Comparison of ENCODE assay signal across 21 cellular contexts in genomic region chr6:29907637-29908340, GRCh38. TPM values are rescaled to one million over a fixed set of nuclear protein-coding genes. Genes with fewer than 3 reads are reported as not detected.
A peak's percentile ranks its signal among the peaks of the same experiment; 100 is the strongest.
DNase-seq lines count a peak whose midpoint lies in the region; ATAC-seq and TF ChIP-seq lines count a peak whose summit lies in the region.
"Had no signal": no experiment of that assay in that cellular context is flagged by ENCODE, and none has a peak within 500 bp of the region (broad histone marks: within the 10 kb centered on the region; RNA-seq: fewer than 3 reads in every experiment).

No MANE protein-coding gene starts in this region.

- ATAC-seq in GM19463 (IDR thresholded peaks at IDR 0.05; ENCODE audit: unreplicated experiment) (peak; percentile 63), HG03280 (IDR thresholded peaks at IDR 0.05; ENCODE audit: unreplicated experiment) (no peak), HG03432 (IDR thresholded peaks at IDR 0.05; ENCODE audit: unreplicated experiment) (no peak)
- ATAC-seq: K562 had no signal

- no peak overlapping the region for H2AFZ ChIP-seq in hepatocyte

- H3K27ac Mint-ChIP-seq in nephron = peak overlapping the region; percentile 91 to 95 (median 94)

- H3K4me1 ChIP-seq in hepatocyte (ENCODE audit: insufficient read depth) = peaks cover 11% of the 10 kb centered on the region

- peaks cover 26% of the 10 kb centered on the region for H3K27me3 Mint-ChIP-seq in nephron (ENCODE audit: low read depth)

- TF ChIP-seq CTCF in hepatocyte (IDR thresholded peaks at IDR 0.05; ENCODE audit: poor library complexity) = no peak
- TF ChIP-seq CTCF in nephron (IDR thresholded peaks at IDR 0.05; ENCODE audit: unreplicated experiment in 3 of 3) = no peak

- H3K4me1 Mint-ChIP-seq in nephron = peaks cover 7% of the 10 kb centered on the region

- H3K36me3 ChIP-seq in hepatocyte (replicated peaks; ENCODE audit: insufficient read depth, low read depth) = no peaks in the 10 kb centered on the region
- H3K36me3 ChIP-seq: BLaER1 treated with 17β-estradiol and CSF1 and Interleukin-3, amounts not matched to agents 10 nM and 100 nM had no signal

- peak overlapping the region; percentile 88 for H3K27ac ChIP-seq in hepatocyte
- H3K27ac ChIP-seq: BLaER1 treated with 17β-estradiol and CSF1 and Interleukin-3, amounts not matched to agents 10 nM and 100 nM had no signal

- DNase-seq in COLO668 (lab: John Stamatoyannopoulos, UW; ENCODE audit: unreplicated experiment) = peak; percentile 3
- DNase-seq in hepatocyte (ENCODE audit: low spot score) = peak; percentile 61
- no peak for DNase-seq in MV-4-11 (lab: John Stamatoyannopoulos, UW)
- no peak for DNase-seq in activated T-cell treated with anti-CD3 and anti-CD28 coated beads, Interleukin-2, amount 50 U/mL, for 1 hour
- DNase-seq: COR-L47; DND-41; GDM1; H7; NCI-H146; NCI-H2081 treated with DMSO at 0.1 percent for 48 hours; NCI-H226; NCI-H69; NK-92 treated with Interleukin-12 subunit alpha and Interleukin-12 subunit beta, amount 100 ng/mL, for 24 hours; OCI-M1; RPMI8226 had no signal

- H3K9me3 ChIP-seq in hepatocyte (ENCODE audit: low read depth) = no peaks in the 10 kb centered on the region
- H3K9me3 ChIP-seq: BLaER1 treated with 17β-estradiol and CSF1 and Interleukin-3, amounts not matched to agents 10 nM and 100 nM had no signal

- no peaks in the 10 kb centered on the region for H3K9me3 Mint-ChIP-seq in nephron

- no peaks in the 10 kb centered on the region for H3K9me2 ChIP-seq in hepatocyte (replicated peaks; ENCODE audit: insufficient read depth)

- no peaks in the 10 kb centered on the region for H4K20me1 ChIP-seq in hepatocyte (ENCODE audit: insufficient read depth, poor library complexity, severe bottlenecking)
- H4K20me1 ChIP-seq: BLaER1 treated with 17β-estradiol and CSF1 and Interleukin-3, amounts not matched to agents 10 nM and 100 nM had no signal

- H3K79me2 ChIP-seq in hepatocyte = no peaks in the 10 kb centered on the region

- H3K4me2 ChIP-seq in hepatocyte = no peak overlapping the region
- H3K4me2 ChIP-seq: BLaER1 treated with 17β-estradiol and CSF1 and Interleukin-3, amounts not matched to agents 10 nM and 100 nM had no signal

- no peaks in the 10 kb centered on the region for H3K27me3 ChIP-seq in hepatocyte
- H3K27me3 ChIP-seq: BLaER1 treated with 17β-estradiol and CSF1 and Interleukin-3, amounts not matched to agents 10 nM and 100 nM had no signal

- no peak overlapping the region for H3K4me3 ChIP-seq in hepatocyte
- H3K4me3 ChIP-seq: BLaER1 treated with 17β-estradiol and CSF1 and Interleukin-3, amounts not matched to agents 10 nM and 100 nM; K562 had no signal

- no peaks in the 10 kb centered on the region for H3K36me3 Mint-ChIP-seq in nephron (ENCODE audit: low read depth)

- 36% methylated on average over 5 of the region's 6 CpGs for WGBS in hepatocyte (ENCODE audit: low lambda C conversion rate, missing lambda C conversion rate)

- no peak overlapping the region for H3K4me3 Mint-ChIP-seq in nephron

RNA-seq across cellular contexts. Expression of gene HLA-A, which starts 34.5 kb away (rescaled TPM):
- 293 and 339 TPM in 2 replicates for total RNA-seq in hepatocyte
- polyA plus RNA-seq in hepatocyte = 349 and 350 TPM in 2 replicates

Comparison
In these comparisons a context has a peak if more than half of its experiments do, and no peak if none do; other contexts are left out.
1. DNase-seq: peak in COLO668 (single experiment) and hepatocyte (single experiment); none in MV-4-11 (single experiment) and activated T-cell treated with anti-CD3 and anti-CD28 coated beads, Interleukin-2, amount 50 U/mL, for 1 hour (single experiment).